ENCODE assay signal across 29 cellular contexts in the genomic region with DNA sequence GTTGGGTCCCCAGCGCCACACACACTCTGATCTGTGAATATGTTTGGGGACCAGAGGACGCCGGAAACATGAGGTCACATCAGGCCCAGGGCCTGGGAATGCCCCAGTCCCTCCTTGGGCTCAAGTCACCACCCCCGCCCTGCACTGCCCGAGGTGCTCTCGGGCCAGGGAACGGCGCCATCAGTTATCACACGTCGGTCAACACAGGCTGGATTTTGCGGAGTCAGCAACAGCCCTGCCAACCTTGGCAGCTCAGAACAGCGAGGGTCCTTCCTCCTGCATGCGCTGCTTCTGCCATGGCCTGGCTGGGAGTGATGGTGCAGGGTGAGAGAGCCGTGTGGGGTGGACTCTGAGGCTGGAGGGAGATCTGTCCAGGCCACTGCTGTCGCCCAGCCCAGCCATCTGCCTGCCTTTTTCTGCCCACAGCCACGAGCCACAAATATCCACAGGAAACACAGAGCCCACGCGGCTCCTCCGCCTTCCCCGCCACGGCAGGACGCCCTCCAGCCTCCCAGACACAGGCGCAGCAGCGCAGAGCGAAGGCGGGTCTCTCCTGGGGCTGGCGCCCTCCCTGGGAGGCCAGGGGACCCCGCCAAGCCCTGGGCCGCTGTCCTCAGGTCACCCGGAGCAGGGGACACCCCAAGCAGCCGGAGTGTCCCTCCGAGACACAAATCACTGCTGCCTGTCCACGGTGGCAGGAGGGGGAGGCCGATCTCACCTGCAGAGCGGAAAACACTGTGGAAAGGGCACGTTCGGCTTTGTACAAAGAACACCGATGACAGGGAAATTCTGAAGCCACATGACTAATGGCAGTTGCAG. TPM values are rescaled to one million over a fixed set of nuclear protein-coding genes. Genes with fewer than 3 reads are reported as not detected.
A peak's percentile ranks its signal among the peaks of the same experiment; 100 is the strongest.
DNase-seq lines count a peak whose midpoint lies in the region; ATAC-seq and TF ChIP-seq lines count a peak whose summit lies in the region.
"Had no signal": no experiment of that assay in that cellular context is flagged by ENCODE, and none has a peak within 500 bp of the region (broad histone marks: within the 10 kb centered on the region; RNA-seq: fewer than 3 reads in every experiment).

No MANE protein-coding gene starts in this region.

- ATAC-seq in Right ventricle myocardium superior (ENCODE audit: poor library complexity) (peak; percentile 74), GM18511 (IDR thresholded peaks at IDR 0.05; ENCODE audit: unreplicated experiment) (no peak)
- ATAC-seq: activated CD8-positive, alpha-beta T cell treated with anti-CD3 and anti-CD28 coated beads for 36 hours; activated T-helper 17 cell treated with anti-CD3 and anti-CD28 coated beads, Interleukin-2, amount 50 U/mL, for 72 hours; CD8-positive, alpha-beta T cell; left colon; naive thymus-derived CD8-positive, alpha-beta T cell; SK-N-SH treated with all-trans-retinoic acid at 6 μM for 48 hours; stimulated activated effector memory CD8-positive, alpha-beta T cell treated with anti-CD3 and anti-CD28 coated beads, Interleukin-12 subunit alpha, Interleukin-12 subunit beta, amount 100 ng/mL, for 72 hours; T-helper 17 cell had no signal

- H3K36me3 ChIP-seq in right atrium auricular region, result peaks cover 74% of the 10 kb centered on the region
- no peaks in the 10 kb centered on the region for H3K36me3 ChIP-seq in endocrine pancreas (ENCODE audit: control insufficient read depth, insufficient read depth, low read length)
- peaks cover 62% of the 10 kb centered on the region for H3K36me3 ChIP-seq in mesodermal cell (ENCODE audit: control insufficient read depth, insufficient read depth, low read length)
- peaks cover 0 to 63% of the 10 kb centered on the region in 2 donors for H3K36me3 ChIP-seq in adrenal gland (replicated peaks in 1 of 2)

- H3K9me3 ChIP-seq in right atrium auricular region, result no peaks in the 10 kb centered on the region
- no peaks in the 10 kb centered on the region for H3K9me3 ChIP-seq in endocrine pancreas (ENCODE audit: control insufficient read depth, low read length)
- H3K9me3 ChIP-seq in mesodermal cell (ENCODE audit: control insufficient read depth, low read length), result no peaks in the 10 kb centered on the region
- H3K9me3 ChIP-seq in adrenal gland (replicated peaks in 1 of 3), result no peaks in the 10 kb centered on the region
- H3K9me3 ChIP-seq: esophagus squamous epithelium had no signal

- intact Hi-C loops in Right ventricle myocardium superior (cut with DNase I), result no loop called here
- intact Hi-C loops in adrenal gland (cut with DNase I), result no loop called here

- TF ChIP-seq CTCF in right atrium auricular region (IDR thresholded peaks at IDR 0.05) (no peak), adrenal gland (IDR thresholded peaks at IDR 0.05) (no peak)

- no peak for TF ChIP-seq POLR2A in adrenal gland (IDR thresholded peaks at IDR 0.05)

- no peak for DNase-seq in Right ventricle myocardium superior
- no peak for DNase-seq in right atrium auricular region (ENCODE audit: low spot score)
- no peak for DNase-seq in GF-D8 (lab: John Stamatoyannopoulos, UW)
- DNase-seq in hypothalamus (lab: John Stamatoyannopoulos, UW), result no peak
- DNase-seq in adrenal gland, result no peak
- DNase-seq: 8988T; activated CD8-positive, alpha-beta T cell treated with anti-CD3 and anti-CD28 coated beads for 36 hours; CD8-positive, alpha-beta T cell; DMS 273 treated with DMSO at 0.1 percent for 48 hours; esophagus squamous epithelium; foreskin melanocyte; H7; KG1; left colon; MM.1S; naive thymus-derived CD8-positive, alpha-beta T cell; NCI-H1436; RPMI8226; stimulated activated CD4-positive, alpha-beta T cell treated with anti-CD3 and anti-CD28 coated beads, Interleukin-12 subunit alpha, Interleukin-12 subunit beta, amount 100 ng/mL, for 4 hours; stimulated activated CD4-positive, alpha-beta T cell treated with anti-CD3 and anti-CD28 coated beads, Interleukin-4, amount 100 ng/mL, for 24 hours; T-helper 17 cell had no signal

- H3K4me1 ChIP-seq in right atrium auricular region, result no peaks in the 10 kb centered on the region
- H3K4me1 ChIP-seq in endocrine pancreas (ENCODE audit: control insufficient read depth, insufficient read depth, low read length), result no peaks in the 10 kb centered on the region
- H3K4me1 ChIP-seq in mesodermal cell (ENCODE audit: control insufficient read depth, insufficient read depth, low read length, poor library complexity, severe bottlenecking), result peaks cover 6% of the 10 kb centered on the region
- no peaks in the 10 kb centered on the region for H3K4me1 ChIP-seq in adrenal gland (replicated peaks in 1 of 2)

- H3K9ac ChIP-seq in endocrine pancreas (ENCODE audit: control insufficient read depth, insufficient read depth, low read length), result peak overlapping the region; percentile 48

- H3K27ac ChIP-seq in right atrium auricular region (no peak overlapping the region), mesodermal cell (ENCODE audit: low read depth, low read length, severe bottlenecking) (peak overlapping the region; percentile 5), adrenal gland (no peak overlapping the region)
- H3K27ac ChIP-seq: cardiac muscle cell, esophagus squamous epithelium had no signal

- H3K27me3 ChIP-seq in right atrium auricular region (no peaks in the 10 kb centered on the region), endocrine pancreas (ENCODE audit: control insufficient read depth, insufficient read depth, low read length) (no peaks in the 10 kb centered on the region), adrenal gland (no peaks in the 10 kb centered on the region)
- H3K27me3 ChIP-seq: cardiac muscle cell, esophagus squamous epithelium had no signal

- WGBS in mesodermal cell (ENCODE audit: insufficient coverage in 2 of 2), 2 experiments, result 94 to 96% methylated on average over 30 to 37 of the region's 38 CpGs
- WGBS in adrenal gland, 4 donors, result 88 to 95% (median 91%) methylated on average over 16 to 38 of the region's 38 CpGs

- H3K4me3 ChIP-seq in right atrium auricular region, result no peak overlapping the region
- no peak overlapping the region for H3K4me3 ChIP-seq in endocrine pancreas (ENCODE audit: control insufficient read depth, insufficient read depth, low read length)
- H3K4me3 ChIP-seq in mesodermal cell (ENCODE audit: extremely low read depth, insufficient read depth, low read length, poor library complexity, severe bottlenecking), result no peak overlapping the region
- no peak overlapping the region for H3K4me3 ChIP-seq in adrenal gland
- H3K4me3 ChIP-seq: cardiac muscle cell, esophagus squamous epithelium had no signal

RNA-seq across cellular contexts. Expression of gene CACTIN, which starts 31.6 kb away (rescaled TPM):
- total RNA-seq in Right ventricle myocardium superior (13.7 TPM), right atrium auricular region (10 to 100 TPM; 11.2 to 22.8 TPM), adrenal gland (10 to 100 TPM; 13.3 to 78.4 (median 23.2) TPM)
- polyA plus RNA-seq in mesodermal cell (2013, experiment 1 of 2), result 23.3 TPM
- polyA plus RNA-seq in mesodermal cell (2013, experiment 2 of 2), result 18.3 TPM
- polyA plus RNA-seq in adrenal gland, result 10 to 100 TPM in 2 of 3 donors, 1 to 10 TPM in 1; 5.0 to 39.0 (median 21.9) TPM

RNA-seq across cellular contexts. Expression of gene PIP5K1C, which starts 42.1 kb away (rescaled TPM):
- 31.6 TPM for total RNA-seq in Right ventricle myocardium superior
- total RNA-seq in right atrium auricular region, result 10 to 100 TPM; 31.3 to 45.8 TPM
- polyA plus RNA-seq in mesodermal cell (2013, experiment 1 of 2), result 24.4 TPM
- 21.6 TPM for polyA plus RNA-seq in mesodermal cell (2013, experiment 2 of 2)
- 10 to 100 TPM; 29.6 to 44.7 (median 31.9) TPM for total RNA-seq in adrenal gland
- 10 to 100 TPM in 2 of 3 donors, 1 to 10 TPM in 1; 8.8 to 31.6 (median 18.6) TPM for polyA plus RNA-seq in adrenal gland

RNA-seq across cellular contexts. Expression of gene TJP3, which starts 50.0 kb away (rescaled TPM):
- not detected for total RNA-seq in Right ventricle myocardium superior
- 1 to 10 TPM in 1 of 2 donors, not detected in 1; 1.1 TPM for total RNA-seq in right atrium auricular region
- 1.3 TPM for polyA plus RNA-seq in mesodermal cell (2013, experiment 1 of 2)
- 0.96 TPM for polyA plus RNA-seq in mesodermal cell (2013, experiment 2 of 2)
- 1 to 10 TPM in 1 of 8 donors, under 1 TPM in 3, not detected in 4; 0.14 to 2.5 (median 0.33) TPM for total RNA-seq in adrenal gland
- polyA plus RNA-seq in adrenal gland, result under 1 TPM in 1 of 3 donors, not detected in 2; 0.07 TPM

RNA-seq across cellular contexts. Expression of gene TBXA2R, which starts 51.5 kb away (rescaled TPM):
- 2.6 TPM for total RNA-seq in Right ventricle myocardium superior
- total RNA-seq in right atrium auricular region, result 1 to 10 TPM in 1 of 2 donors, under 1 TPM in 1; 0.67 to 1.1 TPM
- 4.5 TPM for polyA plus RNA-seq in mesodermal cell (2013, experiment 1 of 2)
- 3.7 TPM for polyA plus RNA-seq in mesodermal cell (2013, experiment 2 of 2)
- 10 to 100 TPM in 7 of 8 donors, 1 to 10 TPM in 1; 8.9 to 25.5 (median 17.2) TPM for total RNA-seq in adrenal gland
- 1 to 10 TPM; 5.2 to 6.9 (median 6.2) TPM for polyA plus RNA-seq in adrenal gland
- total RNA-seq: HT-29 had no signal
